8 cellular contexts compared by ENCODE assay signal in genomic region chr12:76032043-76032981, GRCh38. TPM values are rescaled to one million over a fixed set of nuclear protein-coding genes. Genes with fewer than 3 reads are reported as not detected.
DNase-seq lines count a peak whose midpoint lies in the region; ATAC-seq and TF ChIP-seq lines count a peak whose summit lies in the region.

No MANE protein-coding gene starts in this region.

- no peaks in the 10 kb centered on the region for H4K20me1 ChIP-seq in OCI-LY7 (ENCODE audit: insufficient read depth, low read length)

- H3K27me3 ChIP-seq in left ventricle myocardium inferior (ENCODE audit: low read depth), result no peaks in the 10 kb centered on the region

- ATAC-seq in HG02938 (IDR thresholded peaks at IDR 0.05; ENCODE audit: unreplicated experiment), result peak; percentile 31

- H2AFZ ChIP-seq in OCI-LY7 (ENCODE audit: low read length), result peak overlapping the region; percentile 89

- no peaks in the 10 kb centered on the region for H3K9me2 ChIP-seq in OCI-LY7 (ENCODE audit: insufficient read depth, low read length)

- H3K27ac ChIP-seq in OCI-LY7 (ENCODE audit: low read depth, low read length, poor library complexity, severe bottlenecking) (no peak overlapping the region), left ventricle myocardium inferior (replicated peaks) (peak overlapping the region; percentile 99)

- H3K4me1 ChIP-seq in OCI-LY7 (ENCODE audit: insufficient read depth, low read length, poor library complexity, severe bottlenecking) (peaks cover 28% of the 10 kb centered on the region), left ventricle myocardium inferior (peaks cover 57% of the 10 kb centered on the region)

- CTCF ChIA-PET in activated naive CD4-positive, alpha-beta T cell treated with anti-CD3 and anti-CD28 coated beads for 36 hours (lab: Charles Lee), result interaction anchor here (0.5 to 2.6 kb wide), 21 partner anchors 10 to 554 kb away, joined by 3 to 17 read pairs (median 4); no protein-coding TSS in a partner anchor
- CTCF ChIA-PET in OCI-LY7 (lab: Charles Lee; ENCODE audit: unreplicated experiment), result interaction anchor here (1.0 to 1.4 kb wide), 2 partner anchors 273 to 506 kb away, joined by 5 read pairs; no protein-coding TSS in a partner anchor

- no peaks in the 10 kb centered on the region for H3K9me3 Mint-ChIP-seq in activated naive CD4-positive, alpha-beta T cell treated with anti-CD3 and anti-CD28 coated beads for 36 hours

- BruUV-seq in OCI-LY7 (replicated peaks; lab: Mats Ljungman, UMichigan), result no TSS peak

- no peak for TF ChIP-seq CTCF in OCI-LY7 (conservative IDR thresholded peaks at IDR 0.05; ENCODE audit: low read length)
- TF ChIP-seq CTCF in left ventricle myocardium inferior (IDR thresholded peaks at IDR 0.05; ENCODE audit: borderline replicate concordance), result no peak

- peak overlapping the region; percentile 67 for H3K4me2 ChIP-seq in OCI-LY7 (ENCODE audit: low read length)

- POLR2A ChIA-PET in OCI-LY7 (lab: Charles Lee), result interaction anchor here (0.6 to 1.7 kb wide), 7 partner anchors 9 to 506 kb away, joined by 3 to 6 read pairs (median 3); partner anchors contain the start of gene BBS10

- peak; percentile 32 for DNase-seq in activated naive CD4-positive, alpha-beta T cell treated with anti-CD3 and anti-CD28 coated beads for 36 hours
- DNase-seq in activated naive CD4-positive, alpha-beta T cell treated with Interleukin-2 at 50 U/mL for 16 hours, result no peak
- DNase-seq in OCI-LY7 (ENCODE audit: low spot score), result peak; percentile 31
- peak; percentile 72 for DNase-seq in amniotic epithelial cell (ENCODE audit: low read depth)
- DNase-seq in left ventricle myocardium inferior, result peak; percentile 46
- DNase-seq in posterior cingulate gyrus, result peak in 6 of 10 donors; percentile 16 to 89 (median 30)
- no peak for DNase-seq in epidermal melanocyte (ENCODE audit: insufficient read length, low spot score)

- peak overlapping the region; percentile 84 for H3K27ac Mint-ChIP-seq in activated naive CD4-positive, alpha-beta T cell treated with anti-CD3 and anti-CD28 coated beads for 36 hours

- H3K4me3 ChIP-seq in OCI-LY7 (ENCODE audit: low read depth, low read length, poor library complexity, severe bottlenecking) (peak overlapping the region; percentile 71), left ventricle myocardium inferior (peak overlapping the region; percentile 90)

- H3K36me3 ChIP-seq in OCI-LY7 (ENCODE audit: insufficient read depth, low read length) (no peaks in the 10 kb centered on the region), left ventricle myocardium inferior (no peaks in the 10 kb centered on the region)

- H3K9me3 ChIP-seq in OCI-LY7 (ENCODE audit: low read length), result no peaks in the 10 kb centered on the region
- no peaks in the 10 kb centered on the region for H3K9me3 ChIP-seq in left ventricle myocardium inferior (replicated peaks)

- H3K79me2 ChIP-seq in OCI-LY7 (ENCODE audit: insufficient read depth, low read depth, low read length), result no peaks in the 10 kb centered on the region

- peaks cover 5% of the 10 kb centered on the region for H3K36me3 Mint-ChIP-seq in activated naive CD4-positive, alpha-beta T cell treated with anti-CD3 and anti-CD28 coated beads for 36 hours (ENCODE audit: low read depth)

- H3K4me1 Mint-ChIP-seq in activated naive CD4-positive, alpha-beta T cell treated with anti-CD3 and anti-CD28 coated beads for 36 hours (ENCODE audit: low read depth), result peaks cover 30% of the 10 kb centered on the region

- peak overlapping the region; percentile 90 for H3K4me3 Mint-ChIP-seq in activated naive CD4-positive, alpha-beta T cell treated with anti-CD3 and anti-CD28 coated beads for 36 hours

- H3K27me3 Mint-ChIP-seq in activated naive CD4-positive, alpha-beta T cell treated with anti-CD3 and anti-CD28 coated beads for 36 hours (ENCODE audit: low read depth), result no peaks in the 10 kb centered on the region

- intact Hi-C loops in activated naive CD4-positive, alpha-beta T cell treated with anti-CD3 and anti-CD28 coated beads for 36 hours (cut with micrococcal nuclease), result loop anchor here (5.0 kb wide), 2 partner anchors 390 to 1345 kb away; no protein-coding TSS in a partner anchor
- intact Hi-C loops in OCI-LY7 (cut with micrococcal nuclease; ENCODE audit: unreplicated experiment) (loop anchor here (5.0 kb wide), 2 partner anchors 520 to 545 kb away; partner anchors contain the start of gene KRR1), left ventricle myocardium inferior (cut with micrococcal nuclease) (no loop called here), posterior cingulate gyrus (cut with DNase I) (loop anchor here (5.0 kb wide), 2 partner anchors 50 to 520 kb away; partner anchors contain the start of genes KRR1 and NAP1L1)

RNA-seq across cellular contexts. Expression of gene PHLDA1, which starts 0.7 kb away (rescaled TPM):
- total RNA-seq in activated naive CD4-positive, alpha-beta T cell treated with anti-CD3 and anti-CD28 coated beads for 36 hours, result 1 to 10 TPM; 2.7 to 2.8 TPM
- 0.44 and 0.54 TPM in 2 replicates for total RNA-seq in OCI-LY7 (2014; rRNA removed; shearing (Covaris generic))
- total RNA-seq in OCI-LY7 (2022), result 2.1 and 2.3 TPM in 2 replicates
- 22.8 TPM for total RNA-seq in left ventricle myocardium inferior

RNA-seq across cellular contexts. Expression of gene NAP1L1, which starts 52.2 kb away (rescaled TPM):
- total RNA-seq in activated naive CD4-positive, alpha-beta T cell treated with anti-CD3 and anti-CD28 coated beads for 36 hours, result 1,000 to 10,000 TPM; 1,078 to 1,092 TPM
- 348 and 487 TPM in 2 replicates for total RNA-seq in OCI-LY7 (2014; rRNA removed; shearing (Covaris generic))
- total RNA-seq in OCI-LY7 (2022), result 904 and 1,048 TPM in 2 replicates
- 256 TPM for total RNA-seq in left ventricle myocardium inferior

Comparison
In these comparisons a context has a peak if more than half of its experiments do, and no peak if none do; other contexts are left out.
1. DNase-seq: peak in activated naive CD4-positive, alpha-beta T cell treated with anti-CD3 and anti-CD28 coated beads for 36 hours (single experiment), OCI-LY7 (single experiment), amniotic epithelial cell (single experiment), left ventricle myocardium inferior (single experiment) and posterior cingulate gyrus (6 of 10); none in activated naive CD4-positive, alpha-beta T cell treated with Interleukin-2 at 50 U/mL for 16 hours (single experiment) and epidermal melanocyte (single experiment).